Comparison of ENCODE assay signal across 1 cellular context in the genomic region with DNA sequence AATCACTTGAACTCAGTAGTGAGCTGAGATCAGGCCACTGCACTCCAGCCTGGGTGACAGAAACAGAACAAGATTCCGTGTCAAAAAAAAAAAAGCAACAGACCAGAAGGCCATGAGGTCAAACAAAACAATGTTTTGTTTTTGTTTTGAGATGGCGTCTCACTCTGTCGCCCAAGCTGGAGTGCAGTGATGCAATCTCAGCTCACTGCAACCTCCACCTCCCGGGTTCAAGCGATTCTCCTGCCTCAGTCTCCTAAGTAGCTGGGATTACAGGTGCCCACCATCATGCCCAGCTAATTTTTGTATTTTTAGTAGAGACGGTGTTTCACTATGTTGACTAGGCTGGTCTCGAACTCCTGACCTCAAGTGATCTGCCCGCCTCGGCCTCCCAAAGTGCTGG. TPM values are rescaled to one million over a fixed set of nuclear protein-coding genes. Genes with fewer than 3 reads are reported as not detected.
"Had no signal": no experiment of that assay in that cellular context is flagged by ENCODE, and none has a peak within 500 bp of the region (broad histone marks: within the 10 kb centered on the region; RNA-seq: fewer than 3 reads in every experiment).

No MANE protein-coding gene starts in this region.

RNA-seq across cellular contexts. Expression of a gene that starts 2.0 kb away (rescaled TPM):
- total RNA-seq: glomerular endothelial cell had no signal
